8 cellular contexts compared by ENCODE assay signal in genomic region chr12:52006726-52007157, GRCh38. TPM values are rescaled to one million over a fixed set of nuclear protein-coding genes. Genes with fewer than 3 reads are reported as not detected.
DNase-seq lines count a peak whose midpoint lies in the region; ATAC-seq and TF ChIP-seq lines count a peak whose summit lies in the region.

Gene TAMALIN (plus strand): TSS chr12:52006946. CDS start chr12:52007020, 74 bp downstream.

- DNase-seq in AG10803 (ENCODE audit: low read depth) (peak; percentile 40), right lobe of liver (peak; percentile 70 to 77 (median 70)), hippocampal formation (lab: John Stamatoyannopoulos, UW) (no peak)
- peak; percentile 51 for DNase-seq in Jurkat, Clone E6-1 (ENCODE audit: low read depth, low spot score)
- DNase-seq in activated CD4-positive, alpha-beta T cell treated with anti-CD3 and anti-CD28 coated beads for 4 hours = peak; percentile 82 to 86
- DNase-seq in stimulated activated CD4-positive, alpha-beta T cell treated with anti-CD3 and anti-CD28 coated beads, Interleukin-4, amount 100 ng/mL, for 48 hours (ENCODE audit: low read depth in 2 of 2) = peak; percentile 61 to 63

- peaks cover 0 to 9% (median 0%) of the 10 kb centered on the region in 4 donors for H3K4me1 ChIP-seq in right lobe of liver

- H3K36me3 ChIP-seq in right lobe of liver = no peaks in the 10 kb centered on the region

- no peaks in the 10 kb centered on the region for H3K9me3 Mint-ChIP-seq in dendritic cell treated with granulocyte-macrophage colony-stimulating factor and Interleukin-4, amounts not matched to agents 40 ng/mL and 50 ng/mL, for 4 days

- H3K27me3 ChIP-seq in right lobe of liver = no peaks in the 10 kb centered on the region

- H3K27ac Mint-ChIP-seq in dendritic cell treated with granulocyte-macrophage colony-stimulating factor and Interleukin-4, amounts not matched to agents 40 ng/mL and 50 ng/mL, for 4 days = peak within 1 kb of the TSS; percentile 84

- peak within 1 kb of the TSS; percentile 63 for H3K4me3 ChIP-seq in AG10803 (ENCODE audit: low read length)
- H3K4me3 ChIP-seq in Jurkat, Clone E6-1 (ENCODE audit: low read length) = peak within 1 kb of the TSS; percentile 59
- peak within 1 kb of the TSS; percentile 44 to 53 (median 48) for H3K4me3 ChIP-seq in right lobe of liver

- WGBS in right lobe of liver (ENCODE audit: insufficient coverage, low coverage, low lambda C conversion rate, missing lambda C conversion rate) = 0% methylated on average over 3 of the region's 60 CpGs

- H3K9me3 ChIP-seq in right lobe of liver = no peaks in the 10 kb centered on the region

- H3K4me3 Mint-ChIP-seq in dendritic cell treated with granulocyte-macrophage colony-stimulating factor and Interleukin-4, amounts not matched to agents 40 ng/mL and 50 ng/mL, for 4 days = peak within 1 kb of the TSS; percentile 80

- H3K36me3 Mint-ChIP-seq in dendritic cell treated with granulocyte-macrophage colony-stimulating factor and Interleukin-4, amounts not matched to agents 40 ng/mL and 50 ng/mL, for 4 days (ENCODE audit: low read depth) = peaks cover 6% of the 10 kb centered on the region

- peak within 1 kb of the TSS; percentile 57 to 75 (median 64) for H3K27ac ChIP-seq in right lobe of liver

- ATAC-seq in right lobe of liver (peak; percentile 36 to 63 (median 53)), GM18505 (IDR thresholded peaks at IDR 0.05; ENCODE audit: unreplicated experiment) (no peak)

- H3K27me3 Mint-ChIP-seq in dendritic cell treated with granulocyte-macrophage colony-stimulating factor and Interleukin-4, amounts not matched to agents 40 ng/mL and 50 ng/mL, for 4 days = peaks cover 54% of the 10 kb centered on the region

- TF ChIP-seq CTCF in AG10803 (conservative IDR thresholded peaks at IDR 0.05; ENCODE audit: low read length) (no peak), right lobe of liver (IDR thresholded peaks at IDR 0.05) (no peak)

- TF ChIP-seq POLR2A in right lobe of liver (IDR thresholded peaks at IDR 0.05) (peak; percentile 87), GM18505 (IDR thresholded peaks at IDR 0.05; ENCODE audit: borderline replicate concordance, extremely low read depth, insufficient read depth, insufficient read length) (no peak)

- peaks cover 69% of the 10 kb centered on the region for H3K4me1 Mint-ChIP-seq in dendritic cell treated with granulocyte-macrophage colony-stimulating factor and Interleukin-4, amounts not matched to agents 40 ng/mL and 50 ng/mL, for 4 days (ENCODE audit: low read depth)

- intact Hi-C loops in dendritic cell treated with granulocyte-macrophage colony-stimulating factor and Interleukin-4, amounts not matched to agents 40 ng/mL and 50 ng/mL, for 4 days (cut with micrococcal nuclease) = no loop called here
- intact Hi-C loops in right lobe of liver (cut with DNase I) = loop anchor here in 1 of 2 donors (5.0 kb wide), 1 partner anchor 116 kb away; no protein-coding TSS in a partner anchor

RNA-seq across cellular contexts. Expression of gene TAMALIN, which starts in this region (rescaled TPM):
- polyA plus RNA-seq in Jurkat, Clone E6-1 (2012; ENCODE audit: insufficient read depth, insufficient read length) = 18.4 TPM
- total RNA-seq in right lobe of liver = 1 to 10 TPM; 2.9 to 6.5 (median 3.9) TPM

Comparison
In these comparisons a context has a peak if more than half of its experiments do, and no peak if none do; other contexts are left out.
1. DNase-seq: peak in AG10803 (single experiment), Jurkat, Clone E6-1 (single experiment), activated CD4-positive, alpha-beta T cell treated with anti-CD3 and anti-CD28 coated beads for 4 hours (2 of 2), right lobe of liver (3 of 3) and stimulated activated CD4-positive, alpha-beta T cell treated with anti-CD3 and anti-CD28 coated beads, Interleukin-4, amount 100 ng/mL, for 48 hours (2 of 2); none in hippocampal formation (0 of 2).
2. Peak in every context shown above with its lines, with median percentiles within 50 percentile points of each other: H3K4me3 ChIP-seq.